5 cellular contexts compared by ENCODE assay signal in the genomic region with DNA sequence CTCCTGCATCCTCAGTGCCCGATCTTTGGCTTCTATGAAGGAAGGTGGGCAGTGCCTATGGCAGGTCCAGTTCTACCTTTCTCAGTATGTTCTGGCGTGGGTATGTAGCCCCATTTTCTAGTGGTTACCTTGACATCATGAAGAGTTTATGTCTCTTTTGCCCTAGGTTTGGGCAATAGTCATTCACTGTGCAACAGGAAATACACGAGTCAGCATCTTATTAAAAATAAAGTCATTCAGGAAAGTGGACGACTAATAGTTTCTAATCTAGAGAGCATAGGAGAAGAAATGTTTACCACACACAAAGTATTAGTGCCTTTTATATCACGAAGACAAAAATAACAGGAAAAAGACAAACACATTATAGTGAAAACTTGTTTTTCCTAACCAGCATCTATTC. TPM values are rescaled to one million over a fixed set of nuclear protein-coding genes. Genes with fewer than 3 reads are reported as not detected.
"Had no signal": no experiment of that assay in that cellular context is flagged by ENCODE, and none has a peak within 500 bp of the region (broad histone marks: within the 10 kb centered on the region; RNA-seq: fewer than 3 reads in every experiment).

No MANE protein-coding gene starts in this region.

RNA-seq across cellular contexts. Expression of a gene that starts 6.5 kb away (rescaled TPM):
- total RNA-seq: activated CD4-positive, alpha-beta T cell treated with anti-CD3 and anti-CD28 coated beads, Interleukin-2, amount 10 ng/mL, durations not matched to agents 7 days and 5 days; cardiac septum; LHCN-M2; M059J; Right ventricle myocardium inferior had no signal

RNA-seq across cellular contexts. Expression of a gene that starts 13.6 kb away (rescaled TPM):
- total RNA-seq: M059J had no signal

RNA-seq across cellular contexts. Expression of a gene that starts 20.9 kb away (rescaled TPM):
- total RNA-seq: activated CD4-positive, alpha-beta T cell treated with anti-CD3 and anti-CD28 coated beads, Interleukin-2, amount 10 ng/mL, durations not matched to agents 7 days and 5 days; cardiac septum; LHCN-M2; M059J; Right ventricle myocardium inferior had no signal
